In genomic region chr7:51265066-51265907, GRCh38 we compare ENCODE assay signal across 1 cellular context.
TF ChIP-seq lines count a peak whose summit lies in the region.

No MANE protein-coding gene starts in this region.

TF ChIP-seq in HepG2, 621 proteins besides CTCF, POLR2A, EP300 and RAD21 (continued from another document and continues in another):
- no peak for TF ChIP-seq CCDC6 (CRISPR knock-in tag; IDR thresholded peaks at IDR 0.05)
- no peak for TF ChIP-seq ADNP (CRISPR knock-in tag; IDR thresholded peaks at IDR 0.05)
- no peak for TF ChIP-seq CSRNP2 (CRISPR knock-in tag; conservative IDR thresholded peaks at IDR 0.05; ENCODE audit: low read depth)
- no peak; the same call in 1 of the 2 replicates for TF ChIP-seq TBX2 (CRISPR knock-in tag; IDR thresholded peaks at IDR 0.05; ENCODE audit: borderline replicate concordance)
- no peak for TF ChIP-seq NFE2L1 (CRISPR knock-in tag; IDR thresholded peaks at IDR 0.05; ENCODE audit: borderline replicate concordance)
- TF ChIP-seq JUNB (CRISPR knock-in tag; IDR thresholded peaks at IDR 0.05; ENCODE audit: borderline replicate concordance): no peak
- TF ChIP-seq RELA (CRISPR knock-in tag; IDR thresholded peaks at IDR 0.05): no peak
- TF ChIP-seq TCF7 (IDR thresholded peaks at IDR 0.05; ENCODE audit: low read depth): no peak
- no peak for TF ChIP-seq SRY (CRISPR knock-in tag; IDR thresholded peaks at IDR 0.05)
- no peak for TF ChIP-seq CREM (IDR thresholded peaks at IDR 0.05)
- no peak for TF ChIP-seq CREM (CRISPR knock-in tag; IDR thresholded peaks at IDR 0.05)
- no peak for TF ChIP-seq POLR2AphosphoS2 (IDR thresholded peaks at IDR 0.05; ENCODE audit: low read depth, low read length)
- TF ChIP-seq ATAD3A (CRISPR knock-in tag; IDR thresholded peaks at IDR 0.05): no peak
- peak; percentile 69; the same call in 1 of the 2 replicates for TF ChIP-seq ZNF644 (CRISPR knock-in tag; IDR thresholded peaks at IDR 0.05; ENCODE audit: low read depth)
- TF ChIP-seq SCMH1 (CRISPR knock-in tag; IDR thresholded peaks at IDR 0.05; ENCODE audit: borderline replicate concordance): no peak
- no peak for TF ChIP-seq ISL2 (CRISPR knock-in tag; IDR thresholded peaks at IDR 0.05)
- no peak for TF ChIP-seq FLYWCH1 (CRISPR knock-in tag; IDR thresholded peaks at IDR 0.05)
- TF ChIP-seq ZSCAN20 (CRISPR knock-in tag; IDR thresholded peaks at IDR 0.05; ENCODE audit: borderline replicate concordance): no peak
- no peak for TF ChIP-seq THYN1 (CRISPR knock-in tag; IDR thresholded peaks at IDR 0.05; ENCODE audit: borderline replicate concordance, low read depth)
- no peak for TF ChIP-seq TRAFD1 (CRISPR knock-in tag; IDR thresholded peaks at IDR 0.05; ENCODE audit: borderline replicate concordance)
- TF ChIP-seq ARID3A (IDR thresholded peaks at IDR 0.05; ENCODE audit: low read depth, low read length): peak; percentile 70
- no peak for TF ChIP-seq TBL1XR1 (IDR thresholded peaks at IDR 0.05; ENCODE audit: borderline replicate concordance, low read length, partially characterized antibody)
- TF ChIP-seq ZNF83 (CRISPR knock-in tag; IDR thresholded peaks at IDR 0.05; ENCODE audit: borderline replicate concordance): no peak
- no peak for TF ChIP-seq ZBED4 (CRISPR knock-in tag; IDR thresholded peaks at IDR 0.05; ENCODE audit: borderline replicate concordance)
- TF ChIP-seq ATF2 (CRISPR knock-in tag; IDR thresholded peaks at IDR 0.05): no peak
- TF ChIP-seq DBP (CRISPR knock-in tag; IDR thresholded peaks at IDR 0.05; ENCODE audit: not compliant biosample characterization): no peak
- no peak for TF ChIP-seq SNRNP70 (IDR thresholded peaks at IDR 0.05; ENCODE audit: low read depth, low read length)
- no peak for TF ChIP-seq DNMT3B (CRISPR knock-in tag; conservative IDR thresholded peaks at IDR 0.05)
- TF ChIP-seq ATF1 (CRISPR knock-in tag; IDR thresholded peaks at IDR 0.05): 0 out of 2 replicates have a peak, but pooled peaks have one; percentile 20
- no peak for TF ChIP-seq ZNF775 (CRISPR knock-in tag; IDR thresholded peaks at IDR 0.05; ENCODE audit: borderline replicate concordance)
- no peak for TF ChIP-seq ZSCAN21 (CRISPR knock-in tag; IDR thresholded peaks at IDR 0.05; ENCODE audit: borderline replicate concordance)
- no peak for TF ChIP-seq ZNF7 (CRISPR knock-in tag; IDR thresholded peaks at IDR 0.05)
- no peak for TF ChIP-seq ZNF816 (CRISPR knock-in tag; IDR thresholded peaks at IDR 0.05; ENCODE audit: borderline replicate concordance)
- no peak for TF ChIP-seq MLLT10 (CRISPR knock-in tag; IDR thresholded peaks at IDR 0.05)
- no peak for TF ChIP-seq PHB2 (IDR thresholded peaks at IDR 0.05; ENCODE audit: partially characterized antibody)
- no peak for TF ChIP-seq ZNF256 (CRISPR knock-in tag; conservative IDR thresholded peaks at IDR 0.05)
- no peak for TF ChIP-seq ARNT2 (CRISPR knock-in tag; IDR thresholded peaks at IDR 0.05; ENCODE audit: low read depth)
- TF ChIP-seq ZNF564 (CRISPR knock-in tag; IDR thresholded peaks at IDR 0.05): no peak
- TF ChIP-seq RFXANK (CRISPR knock-in tag; IDR thresholded peaks at IDR 0.05): no peak
- TF ChIP-seq PTBP1 (IDR thresholded peaks at IDR 0.05; ENCODE audit: low read depth, low read length, poor library complexity, severe bottlenecking): no peak
- TF ChIP-seq TOPORS (CRISPR knock-in tag; IDR thresholded peaks at IDR 0.05): no peak
- peak; percentile 93 for TF ChIP-seq SALL1 (CRISPR knock-in tag; IDR thresholded peaks at IDR 0.05)
- no peak for TF ChIP-seq ZNF414 (CRISPR knock-in tag; IDR thresholded peaks at IDR 0.05)
- TF ChIP-seq HNRNPUL1 (IDR thresholded peaks at IDR 0.05; ENCODE audit: low read depth, low read length): no peak
- no peak for TF ChIP-seq SIX1 (CRISPR knock-in tag; IDR thresholded peaks at IDR 0.05; ENCODE audit: borderline replicate concordance)
- TF ChIP-seq ATF7 (IDR thresholded peaks at IDR 0.05): no peak
- no peak for TF ChIP-seq ATF7 (CRISPR knock-in tag; IDR thresholded peaks at IDR 0.05)
- TF ChIP-seq ZFX (CRISPR knock-in tag; IDR thresholded peaks at IDR 0.05; ENCODE audit: low read depth): no peak
- TF ChIP-seq ZFP90 (CRISPR knock-in tag; IDR thresholded peaks at IDR 0.05; ENCODE audit: borderline replicate concordance): no peak
- TF ChIP-seq HDAC1 (CRISPR knock-in tag; IDR thresholded peaks at IDR 0.05): peak; percentile 52
- no peak for TF ChIP-seq CBFB (CRISPR knock-in tag; IDR thresholded peaks at IDR 0.05)
- TF ChIP-seq ZNF772 (CRISPR knock-in tag; IDR thresholded peaks at IDR 0.05): no peak; the same call in 1 of the 2 replicates
- TF ChIP-seq KMT2A (CRISPR knock-in tag; IDR thresholded peaks at IDR 0.05): no peak
- TF ChIP-seq PPARG (CRISPR knock-in tag; conservative IDR thresholded peaks at IDR 0.05): no peak
- TF ChIP-seq ZNF747 (CRISPR knock-in tag; IDR thresholded peaks at IDR 0.05; ENCODE audit: borderline replicate concordance): no peak
- no peak for TF ChIP-seq CENPT (CRISPR knock-in tag; IDR thresholded peaks at IDR 0.05; ENCODE audit: low read depth)
- no peak for TF ChIP-seq ZNF549 (CRISPR knock-in tag; IDR thresholded peaks at IDR 0.05)
- no peak for TF ChIP-seq ZNF367 (CRISPR knock-in tag; IDR thresholded peaks at IDR 0.05; ENCODE audit: borderline replicate concordance)
- no peak for TF ChIP-seq DPF2 (CRISPR knock-in tag; IDR thresholded peaks at IDR 0.05; ENCODE audit: borderline replicate concordance, low read depth)
- 0 out of 2 replicates have a peak, but pooled peaks have one; percentile 31 for TF ChIP-seq CEBPG (CRISPR knock-in tag; IDR thresholded peaks at IDR 0.05)
- peak; percentile 68; the same call in 1 of the 2 replicates for TF ChIP-seq HIC2 (CRISPR knock-in tag; IDR thresholded peaks at IDR 0.05; ENCODE audit: low read depth)
- TF ChIP-seq KDM3A (CRISPR knock-in tag; IDR thresholded peaks at IDR 0.05; ENCODE audit: low read depth): no peak
- no peak for TF ChIP-seq LCORL (IDR thresholded peaks at IDR 0.05)
- TF ChIP-seq LCORL (CRISPR knock-in tag; IDR thresholded peaks at IDR 0.05): no peak; the same call in 1 of the 2 replicates
- TF ChIP-seq FIP1L1 (IDR thresholded peaks at IDR 0.05; ENCODE audit: borderline replicate concordance, insufficient read depth, low read depth, low read length): no peak
- peak; percentile 41; the same call in 1 of the 2 replicates for TF ChIP-seq BORCS8-MEF2B (CRISPR knock-in tag; IDR thresholded peaks at IDR 0.05)
- 0 out of 2 replicates have a peak, but pooled peaks have one; percentile 27 for TF ChIP-seq RCOR2 (CRISPR knock-in tag; IDR thresholded peaks at IDR 0.05)
- no peak for TF ChIP-seq CREB1 (IDR thresholded peaks at IDR 0.05)
- no peak; the same call in 1 of the 2 replicates for TF ChIP-seq CREB1 (CRISPR knock-in tag; IDR thresholded peaks at IDR 0.05)
- no peak for TF ChIP-seq NAIF1 (CRISPR knock-in tag; IDR thresholded peaks at IDR 0.05; ENCODE audit: borderline replicate concordance)
- no peak for TF ChIP-seq ARHGAP35 (CRISPR knock-in tag; IDR thresholded peaks at IDR 0.05; ENCODE audit: borderline replicate concordance)
